Comparison of ENCODE assay signal across 23 cellular contexts in genomic region chr12:27769142-27769672, GRCh38. TPM values are rescaled to one million over a fixed set of nuclear protein-coding genes. Genes with fewer than 3 reads are reported as not detected.
DNase-seq lines count a peak whose midpoint lies in the region; FAIRE-seq and TF ChIP-seq lines count a peak whose summit lies in the region.
"Had no signal": no experiment of that assay in that cellular context is flagged by ENCODE, and none has a peak within 500 bp of the region (broad histone marks: within the 10 kb centered on the region; RNA-seq: fewer than 3 reads in every experiment).

No MANE protein-coding gene starts in this region.

- H3K36me3 ChIP-seq in mammary epithelial cell (ENCODE audit: insufficient read depth, low read length) (no peaks in the 10 kb centered on the region), breast epithelium (no peaks in the 10 kb centered on the region), small intestine (ENCODE audit: control insufficient read depth in 2 of 2, insufficient read depth in 2 of 2, low read length in 2 of 2) (no peaks in the 10 kb centered on the region), PC-9 (ENCODE audit: low read depth) (no peaks in the 10 kb centered on the region)

- POLR2A ChIA-PET in PC-9 (lab: Charles Lee; ENCODE audit: unreplicated experiment), result no interaction called here

- no peak for FAIRE-seq in small intestine (lab: Jason Lieb, UNC)
- FAIRE-seq: A549, D721Med, GM12892 had no signal

- intact Hi-C loops in mammary epithelial cell (cut with micrococcal nuclease) (loop anchor here (2.0 kb wide), 1 partner anchor 20 kb away; no protein-coding TSS in a partner anchor), breast epithelium (cut with DNase I; ENCODE audit: low total_unique reads) (no loop called here), PC-9 (cut with micrococcal nuclease; ENCODE audit: unreplicated experiment) (no loop called here)

- WGBS in mammary epithelial cell (ENCODE audit: low coverage, missing lambda C conversion rate), result 32% methylated on average over 8 of the region's 8 CpGs
- 23 to 65% (median 45%) methylated on average over 8 of the region's 8 CpGs for WGBS in small intestine, 3 donors

- no peaks in the 10 kb centered on the region for H3K36me3 Mint-ChIP-seq in mesothelial cell of epicardium

- dilution Hi-C loops in mammary epithelial cell (cut with HindIII; ENCODE audit: low sequenced_read_pairs), result no loop called here

- DNase-seq in mammary epithelial cell (no peak), breast epithelium (ENCODE audit: low spot score in 2 of 2) (no peak), kidney tubule cell (ENCODE audit: low spot score) (peak; percentile 9), mesothelial cell of epicardium (ENCODE audit: low spot score in 2 of 2, unreplicated experiment in 2 of 2) (no peak), small intestine (peak; percentile 20), NCI-H2171 (lab: John Stamatoyannopoulos, UW) (no peak), PC-9 (no peak), NCI-H526 (lab: John Stamatoyannopoulos, UW) (no peak)
- DNase-seq: AML-193; Caco-2; CD4-positive, alpha-beta T cell; GDM1; GOT3; H7; HFFc6 had no signal

- H3K4me3 Mint-ChIP-seq in mesothelial cell of epicardium, result no peak overlapping the region
- H3K4me3 Mint-ChIP-seq: CD4-positive, alpha-beta T cell; HFFc6 had no signal

- H2AFZ ChIP-seq in mammary epithelial cell (ENCODE audit: low read depth, low read length) (peak overlapping the region; percentile 88), PC-9 (no peak overlapping the region)

- H4K20me1 ChIP-seq in mammary epithelial cell (ENCODE audit: insufficient read depth, low read length) (no peaks in the 10 kb centered on the region), PC-9 (ENCODE audit: insufficient read depth) (no peaks in the 10 kb centered on the region)

- H3K4me3 ChIP-seq in mammary epithelial cell (replicated peaks in 1 of 3; ENCODE audit: insufficient read depth in 1 of 3, low read depth in 2 of 3, low read length in 3 of 3), result no peak overlapping the region
- H3K4me3 ChIP-seq in breast epithelium, result no peak overlapping the region
- H3K4me3 ChIP-seq in small intestine (ENCODE audit: low read depth in 1 of 2, low read length in 2 of 2), result no peak overlapping the region
- H3K4me3 ChIP-seq in PC-9, result no peak overlapping the region
- H3K4me3 ChIP-seq: A549 had no signal

- H3F3A ChIP-seq in PC-9 (ENCODE audit: insufficient read depth, low read depth), result peaks cover 19% of the 10 kb centered on the region

- H3K27me3 ChIP-seq in mammary epithelial cell (ENCODE audit: insufficient read depth, low read length) (no peaks in the 10 kb centered on the region), breast epithelium (no peaks in the 10 kb centered on the region), small intestine (ENCODE audit: control insufficient read depth in 2 of 2, insufficient read depth in 2 of 2, low read length in 2 of 2) (no peaks in the 10 kb centered on the region), PC-9 (ENCODE audit: insufficient read depth, low read depth) (no peaks in the 10 kb centered on the region)

- H3K4me1 ChIP-seq in mammary epithelial cell (ENCODE audit: insufficient read depth, low read length), result peaks cover 33% of the 10 kb centered on the region
- no peaks in the 10 kb centered on the region for H3K4me1 ChIP-seq in breast epithelium
- no peaks in the 10 kb centered on the region for H3K4me1 ChIP-seq in small intestine (ENCODE audit: control insufficient read depth in 2 of 2, insufficient read depth in 1 of 2, low read depth in 1 of 2, low read length in 1 of 2)
- peaks cover 37% of the 10 kb centered on the region for H3K4me1 ChIP-seq in PC-9 (replicated peaks; ENCODE audit: insufficient read depth)
- H3K4me1 ChIP-seq: Caco-2 had no signal

- no peaks in the 10 kb centered on the region for H3K9me3 Mint-ChIP-seq in mesothelial cell of epicardium
- H3K9me3 Mint-ChIP-seq: CD4-positive, alpha-beta T cell; HFFc6 had no signal

- peak overlapping the region; percentile 10 for H3K27ac Mint-ChIP-seq in mesothelial cell of epicardium
- H3K27ac Mint-ChIP-seq: CD4-positive, alpha-beta T cell; HFFc6 had no signal

- no peaks in the 10 kb centered on the region for H3K9me2 ChIP-seq in PC-9 (ENCODE audit: insufficient read depth)

- H3K4me1 Mint-ChIP-seq in mesothelial cell of epicardium, result peaks cover 26% of the 10 kb centered on the region

- no peak overlapping the region for H3K27ac ChIP-seq in mammary epithelial cell (ENCODE audit: insufficient read depth, low read depth, low read length)
- no peak overlapping the region for H3K27ac ChIP-seq in breast epithelium
- H3K27ac ChIP-seq in small intestine (ENCODE audit: low read depth in 1 of 2, low read length in 1 of 2), result no peak overlapping the region
- no peak overlapping the region for H3K27ac ChIP-seq in PC-9
- H3K27ac ChIP-seq: 22Rv1, A549, C4-2B, HL-60 had no signal

- H3K4me2 ChIP-seq in mammary epithelial cell (ENCODE audit: insufficient read depth, low read depth, low read length) (peak overlapping the region; percentile 54), PC-9 (no peak overlapping the region)
- H3K4me2 ChIP-seq: A549 had no signal

- BruUV-seq in mammary epithelial cell (replicated peaks; lab: Mats Ljungman, UMichigan) (no TSS peak), PC-9 (replicated peaks; lab: Mats Ljungman, UMichigan) (no TSS peak)

- no peak for TF ChIP-seq POLR2A in breast epithelium (IDR thresholded peaks at IDR 0.05)

- CTCF ChIA-PET in mammary epithelial cell (lab: Charles Lee; ENCODE audit: low non-redundant PET), result interaction anchor here (0.8 to 1.0 kb wide), 2 partner anchors 12 to 1428 kb away, joined by 3 to 5 read pairs; no protein-coding TSS in a partner anchor
- CTCF ChIA-PET in PC-9 (lab: Charles Lee), result no interaction called here

- in situ Hi-C loops in mammary epithelial cell (cut with MboI; ENCODE audit: low sequenced_read_pairs in 2 of 2), result no loop called here

- TF ChIP-seq CTCF in mammary epithelial cell (conservative IDR thresholded peaks at IDR 0.05 in 1 of 2, IDR thresholded peaks at IDR 0.05 in 1 of 2; ENCODE audit: extremely low read depth in 1 of 2, insufficient read depth in 1 of 2, low read depth in 1 of 2, low read length in 2 of 2) (no peak), breast epithelium (IDR thresholded peaks at IDR 0.05) (no peak), mesothelial cell of epicardium (IDR thresholded peaks at IDR 0.05; ENCODE audit: unreplicated experiment) (no peak), PC-9 (conservative IDR thresholded peaks at IDR 0.05) (no peak)

- no peaks in the 10 kb centered on the region for H3K79me2 ChIP-seq in mammary epithelial cell (ENCODE audit: insufficient read depth, low read length)
- H3K79me2 ChIP-seq in PC-9 (ENCODE audit: low read depth), result no peaks in the 10 kb centered on the region

- H3K9me3 ChIP-seq in mammary epithelial cell (replicated peaks; ENCODE audit: insufficient read depth, low read length) (no peaks in the 10 kb centered on the region), breast epithelium (no peaks in the 10 kb centered on the region), small intestine (ENCODE audit: control insufficient read depth, low read depth) (no peaks in the 10 kb centered on the region), PC-9 (ENCODE audit: insufficient read depth, low read depth) (no peaks in the 10 kb centered on the region)
- H3K9me3 ChIP-seq: A549, Caco-2 had no signal

- H3K9ac ChIP-seq in mammary epithelial cell (ENCODE audit: insufficient read depth, low read length), result peak overlapping the region; percentile 32

- H3K27me3 Mint-ChIP-seq in mesothelial cell of epicardium (ENCODE audit: low read depth), result no peaks in the 10 kb centered on the region
- H3K27me3 Mint-ChIP-seq: CD4-positive, alpha-beta T cell had no signal

RNA-seq across cellular contexts. Expression of gene KLHL42, which starts 10.8 kb away (rescaled TPM):
- total RNA-seq in mammary epithelial cell (10 to 100 TPM; 35.0 to 40.3 TPM), breast epithelium (10 to 100 TPM; 20.6 to 32.3 (median 30.8) TPM), mesothelial cell of epicardium (38.6 to 39.8 TPM (median 38.7 TPM) in 3 replicates), PC-9 (2021) (33.6 and 34.5 TPM in 2 replicates)
- polyA plus RNA-seq in mammary epithelial cell (21.3 TPM), small intestine (1 to 10 TPM; 2.2 to 6.8 (median 2.4) TPM)
- polyA minus RNA-seq in mammary epithelial cell, result 35.2 TPM

RNA-seq across cellular contexts. Expression of gene MANSC4, which starts 10.8 kb away (rescaled TPM):
- total RNA-seq in mammary epithelial cell (not detected), breast epithelium (under 1 TPM in 1 of 3 donors, not detected in 2; 0.73 TPM), mesothelial cell of epicardium (0.29 to 0.78 TPM (median 0.72 TPM) in 3 replicates), PC-9 (2021) (not detected in 2 replicates)
- polyA plus RNA-seq in mammary epithelial cell (0.28 TPM), small intestine (not detected)
- polyA minus RNA-seq in mammary epithelial cell, result not detected
- total RNA-seq: Caco-2; CD4-positive, alpha-beta T cell; H7; HFFc6; HT1080 had no signal
- polyA plus RNA-seq: BJ had no signal

RNA-seq across cellular contexts. Expression of gene MRPS35, which starts 58.6 kb away (rescaled TPM):
- total RNA-seq in mammary epithelial cell (10 to 100 TPM; 33.5 to 36.9 TPM), breast epithelium (10 to 100 TPM; 37.7 to 64.1 (median 43.5) TPM), mesothelial cell of epicardium (31.8 to 34.7 TPM (median 34.0 TPM) in 3 replicates), PC-9 (2021) (80.6 and 91.7 TPM in 2 replicates)
- polyA plus RNA-seq in mammary epithelial cell (53.1 TPM), small intestine (10 to 100 TPM; 45.1 to 84.2 (median 62.4) TPM)
- 16.3 TPM for polyA minus RNA-seq in mammary epithelial cell

Comparison
In these comparisons a context has a peak if more than half of its experiments do, and no peak if none do; other contexts are left out.
1. DNase-seq: peak in kidney tubule cell (single experiment) and small intestine (single experiment); none in mammary epithelial cell (single experiment), breast epithelium (0 of 2), mesothelial cell of epicardium (0 of 2), NCI-H2171 (single experiment), PC-9 (0 of 2) and NCI-H526 (0 of 2).